Comparison of ENCODE assay signal across 1 cellular context in genomic region chr1:61056674-61057439, GRCh38.
TF ChIP-seq lines count a peak whose summit lies in the region.

No MANE protein-coding gene starts in this region.

TF ChIP-seq in HepG2, 621 proteins besides CTCF, POLR2A, EP300 and RAD21 (continued from another document and continues in another):
- TF ChIP-seq, protein P1, sequence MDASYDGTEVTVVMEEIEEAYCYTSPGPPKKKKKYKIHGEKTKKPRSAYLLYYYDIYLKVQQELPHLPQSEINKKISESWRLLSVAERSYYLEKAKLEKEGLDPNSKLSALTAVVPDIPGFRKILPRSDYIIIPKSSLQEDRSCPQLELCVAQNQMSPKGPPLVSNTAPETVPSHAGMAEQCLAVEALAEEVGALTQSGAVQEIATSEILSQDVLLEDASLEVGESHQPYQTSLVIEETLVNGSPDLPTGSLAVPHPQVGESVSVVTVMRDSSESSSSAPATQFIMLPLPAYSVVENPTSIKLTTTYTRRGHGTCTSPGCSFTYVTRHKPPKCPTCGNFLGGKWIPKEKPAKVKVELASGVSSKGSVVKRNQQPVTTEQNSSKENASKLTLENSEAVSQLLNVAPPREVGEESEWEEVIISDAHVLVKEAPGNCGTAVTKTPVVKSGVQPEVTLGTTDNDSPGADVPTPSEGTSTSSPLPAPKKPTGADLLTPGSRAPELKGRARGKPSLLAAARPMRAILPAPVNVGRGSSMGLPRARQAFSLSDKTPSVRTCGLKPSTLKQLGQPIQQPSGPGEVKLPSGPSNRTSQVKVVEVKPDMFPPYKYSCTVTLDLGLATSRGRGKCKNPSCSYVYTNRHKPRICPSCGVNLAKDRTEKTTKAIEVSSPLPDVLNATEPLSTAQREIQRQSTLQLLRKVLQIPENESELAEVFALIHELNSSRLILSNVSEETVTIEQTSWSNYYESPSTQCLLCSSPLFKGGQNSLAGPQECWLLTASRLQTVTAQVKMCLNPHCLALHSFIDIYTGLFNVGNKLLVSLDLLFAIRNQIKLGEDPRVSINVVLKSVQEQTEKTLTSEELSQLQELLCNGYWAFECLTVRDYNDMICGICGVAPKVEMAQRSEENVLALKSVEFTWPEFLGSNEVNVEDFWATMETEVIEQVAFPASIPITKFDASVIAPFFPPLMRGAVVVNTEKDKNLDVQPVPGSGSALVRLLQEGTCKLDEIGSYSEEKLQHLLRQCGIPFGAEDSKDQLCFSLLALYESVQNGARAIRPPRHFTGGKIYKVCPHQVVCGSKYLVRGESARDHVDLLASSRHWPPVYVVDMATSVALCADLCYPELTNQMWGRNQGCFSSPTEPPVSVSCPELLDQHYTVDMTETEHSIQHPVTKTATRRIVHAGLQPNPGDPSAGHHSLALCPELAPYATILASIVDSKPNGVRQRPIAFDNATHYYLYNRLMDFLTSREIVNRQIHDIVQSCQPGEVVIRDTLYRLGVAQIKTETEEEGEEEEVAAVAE (CRISPR knock-in tag; IDR thresholded peaks at IDR 0.05; ENCODE audit: borderline replicate concordance), result no peak
- TF ChIP-seq XRCC5 (optimal IDR thresholded peaks at IDR 0.05; ENCODE audit: low read length), result peak; percentile 31
- TF ChIP-seq PHF20 (CRISPR knock-in tag; IDR thresholded peaks at IDR 0.05), result 0 out of 2 replicates have a peak, but pooled peaks have one; percentile 30
- TF ChIP-seq MIXL1 (CRISPR knock-in tag; IDR thresholded peaks at IDR 0.05), result 0 out of 2 replicates have a peak, but pooled peaks have one; percentile 12
- no peak for TF ChIP-seq ZNF383 (CRISPR knock-in tag; IDR thresholded peaks at IDR 0.05; ENCODE audit: borderline replicate concordance)
- TF ChIP-seq LRRFIP1 (CRISPR knock-in tag; conservative IDR thresholded peaks at IDR 0.05), result no peak
- 0 out of 2 replicates have a peak, but pooled peaks have one; percentile 57 for TF ChIP-seq DMAP1 (CRISPR knock-in tag; IDR thresholded peaks at IDR 0.05)
- peak; percentile 8; the same call in 1 of the 2 replicates for TF ChIP-seq BHLHE40 (IDR thresholded peaks at IDR 0.05; ENCODE audit: low read length)
- peak; percentile 23 for TF ChIP-seq YY1 (IDR thresholded peaks at IDR 0.05; ENCODE audit: insufficient read depth, insufficient replicate concordance, low read depth, low read length)
- TF ChIP-seq ZFY (CRISPR knock-in tag; IDR thresholded peaks at IDR 0.05), result peak; percentile 11; the same call in 1 of the 2 replicates
- TF ChIP-seq ZNF687 (CRISPR knock-in tag; IDR thresholded peaks at IDR 0.05), result peak; percentile 69; the same call in 1 of the 2 replicates
- TF ChIP-seq ZBTB20 (CRISPR knock-in tag; IDR thresholded peaks at IDR 0.05; ENCODE audit: borderline replicate concordance, low read depth), result peak; percentile 85
- TF ChIP-seq CREB1 (IDR thresholded peaks at IDR 0.05), result no peak
- peak; percentile 64; the same call in 1 of the 2 replicates for TF ChIP-seq CREB1 (CRISPR knock-in tag; IDR thresholded peaks at IDR 0.05)
- 0 out of 2 replicates have a peak, but pooled peaks have one; percentile 48 for TF ChIP-seq ZBTB42 (CRISPR knock-in tag; IDR thresholded peaks at IDR 0.05)
- peak; percentile 87 for TF ChIP-seq KMT2B (CRISPR knock-in tag; IDR thresholded peaks at IDR 0.05)
- TF ChIP-seq TEAD3 (CRISPR knock-in tag; optimal IDR thresholded peaks at IDR 0.05; ENCODE audit: borderline replicate concordance), result peak; percentile 20
- TF ChIP-seq BCL6 (CRISPR knock-in tag; IDR thresholded peaks at IDR 0.05), result 0 out of 2 replicates have a peak, but pooled peaks have one; percentile 22
- TF ChIP-seq GTF3A (CRISPR knock-in tag; conservative IDR thresholded peaks at IDR 0.05), result no peak
- TF ChIP-seq NR2F1 (CRISPR knock-in tag; IDR thresholded peaks at IDR 0.05), result 0 out of 4 replicates have a peak, but pooled peaks of 1 of the 2 experiments have one; percentile 7
- TF ChIP-seq, protein P2, sequence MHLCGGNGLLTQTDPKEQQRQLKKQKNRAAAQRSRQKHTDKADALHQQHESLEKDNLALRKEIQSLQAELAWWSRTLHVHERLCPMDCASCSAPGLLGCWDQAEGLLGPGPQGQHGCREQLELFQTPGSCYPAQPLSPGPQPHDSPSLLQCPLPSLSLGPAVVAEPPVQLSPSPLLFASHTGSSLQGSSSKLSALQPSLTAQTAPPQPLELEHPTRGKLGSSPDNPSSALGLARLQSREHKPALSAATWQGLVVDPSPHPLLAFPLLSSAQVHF (CRISPR knock-in tag; IDR thresholded peaks at IDR 0.05), result no peak
- TF ChIP-seq, protein P3, sequence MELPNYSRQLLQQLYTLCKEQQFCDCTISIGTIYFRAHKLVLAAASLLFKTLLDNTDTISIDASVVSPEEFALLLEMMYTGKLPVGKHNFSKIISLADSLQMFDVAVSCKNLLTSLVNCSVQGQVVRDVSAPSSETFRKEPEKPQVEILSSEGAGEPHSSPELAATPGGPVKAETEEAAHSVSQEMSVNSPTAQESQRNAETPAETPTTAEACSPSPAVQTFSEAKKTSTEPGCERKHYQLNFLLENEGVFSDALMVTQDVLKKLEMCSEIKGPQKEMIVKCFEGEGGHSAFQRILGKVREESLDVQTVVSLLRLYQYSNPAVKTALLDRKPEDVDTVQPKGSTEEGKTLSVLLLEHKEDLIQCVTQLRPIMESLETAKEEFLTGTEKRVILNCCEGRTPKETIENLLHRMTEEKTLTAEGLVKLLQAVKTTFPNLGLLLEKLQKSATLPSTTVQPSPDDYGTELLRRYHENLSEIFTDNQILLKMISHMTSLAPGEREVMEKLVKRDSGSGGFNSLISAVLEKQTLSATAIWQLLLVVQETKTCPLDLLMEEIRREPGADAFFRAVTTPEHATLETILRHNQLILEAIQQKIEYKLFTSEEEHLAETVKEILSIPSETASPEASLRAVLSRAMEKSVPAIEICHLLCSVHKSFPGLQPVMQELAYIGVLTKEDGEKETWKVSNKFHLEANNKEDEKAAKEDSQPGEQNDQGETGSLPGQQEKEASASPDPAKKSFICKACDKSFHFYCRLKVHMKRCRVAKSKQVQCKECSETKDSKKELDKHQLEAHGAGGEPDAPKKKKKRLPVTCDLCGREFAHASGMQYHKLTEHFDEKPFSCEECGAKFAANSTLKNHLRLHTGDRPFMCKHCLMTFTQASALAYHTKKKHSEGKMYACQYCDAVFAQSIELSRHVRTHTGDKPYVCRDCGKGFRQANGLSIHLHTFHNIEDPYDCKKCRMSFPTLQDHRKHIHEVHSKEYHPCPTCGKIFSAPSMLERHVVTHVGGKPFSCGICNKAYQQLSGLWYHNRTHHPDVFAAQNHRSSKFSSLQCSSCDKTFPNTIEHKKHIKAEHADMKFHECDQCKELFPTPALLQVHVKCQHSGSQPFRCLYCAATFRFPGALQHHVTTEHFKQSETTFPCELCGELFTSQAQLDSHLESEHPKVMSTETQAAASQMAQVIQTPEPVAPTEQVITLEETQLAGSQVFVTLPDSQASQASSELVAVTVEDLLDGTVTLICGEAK (IDR thresholded peaks at IDR 0.05), result no peak
- TF ChIP-seq, protein P3 (CRISPR knock-in tag; IDR thresholded peaks at IDR 0.05), result peak; percentile 90
- TF ChIP-seq, protein P4, sequence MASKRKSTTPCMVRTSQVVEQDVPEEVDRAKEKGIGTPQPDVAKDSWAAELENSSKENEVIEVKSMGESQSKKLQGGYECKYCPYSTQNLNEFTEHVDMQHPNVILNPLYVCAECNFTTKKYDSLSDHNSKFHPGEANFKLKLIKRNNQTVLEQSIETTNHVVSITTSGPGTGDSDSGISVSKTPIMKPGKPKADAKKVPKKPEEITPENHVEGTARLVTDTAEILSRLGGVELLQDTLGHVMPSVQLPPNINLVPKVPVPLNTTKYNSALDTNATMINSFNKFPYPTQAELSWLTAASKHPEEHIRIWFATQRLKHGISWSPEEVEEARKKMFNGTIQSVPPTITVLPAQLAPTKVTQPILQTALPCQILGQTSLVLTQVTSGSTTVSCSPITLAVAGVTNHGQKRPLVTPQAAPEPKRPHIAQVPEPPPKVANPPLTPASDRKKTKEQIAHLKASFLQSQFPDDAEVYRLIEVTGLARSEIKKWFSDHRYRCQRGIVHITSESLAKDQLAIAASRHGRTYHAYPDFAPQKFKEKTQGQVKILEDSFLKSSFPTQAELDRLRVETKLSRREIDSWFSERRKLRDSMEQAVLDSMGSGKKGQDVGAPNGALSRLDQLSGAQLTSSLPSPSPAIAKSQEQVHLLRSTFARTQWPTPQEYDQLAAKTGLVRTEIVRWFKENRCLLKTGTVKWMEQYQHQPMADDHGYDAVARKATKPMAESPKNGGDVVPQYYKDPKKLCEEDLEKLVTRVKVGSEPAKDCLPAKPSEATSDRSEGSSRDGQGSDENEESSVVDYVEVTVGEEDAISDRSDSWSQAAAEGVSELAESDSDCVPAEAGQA (IDR thresholded peaks at IDR 0.05; ENCODE audit: low read depth), result no peak
- TF ChIP-seq, protein P4 (CRISPR knock-in tag; IDR thresholded peaks at IDR 0.05; ENCODE audit: borderline replicate concordance), result no peak
- no peak for TF ChIP-seq SMYD3 (CRISPR knock-in tag; IDR thresholded peaks at IDR 0.05)
- TF ChIP-seq ARNT (IDR thresholded peaks at IDR 0.05), result no peak
